Comparison of ENCODE assay signal across 14 cellular contexts in genomic region chr16:22193134-22193411, GRCh38. TPM values are rescaled to one million over a fixed set of nuclear protein-coding genes. Genes with fewer than 3 reads are reported as not detected.
DNase-seq lines count a peak whose midpoint lies in the region; ATAC-seq and TF ChIP-seq lines count a peak whose summit lies in the region.
"Had no signal": no experiment of that assay in that cellular context is flagged by ENCODE, and none has a peak within 500 bp of the region (broad histone marks: within the 10 kb centered on the region; RNA-seq: fewer than 3 reads in every experiment).

No MANE protein-coding gene starts in this region.

- WGBS in lung, 2 donors, result 91 to 100% methylated on average over 2 of the region's 2 CpGs
- WGBS in thyroid gland, 2 donors, result 93 to 95% methylated on average over 2 of the region's 2 CpGs

- CTCF ChIA-PET in activated CD4-positive, alpha-beta T cell treated with anti-CD3 and anti-CD28 coated beads, Interleukin-2, amount 10 ng/mL, durations not matched to agents 7 days and 5 days (lab: Charles Lee), result interaction anchor here (0.9 to 5.4 kb wide), 3 partner anchors 13 to 105 kb away, joined by 3 to 41 read pairs (median 37); partner anchors contain the start of genes EEF2K and POLR3E

- TF ChIP-seq POLR2A in thyroid gland (IDR thresholded peaks at IDR 0.05), result no peak

- H3K4me1 Mint-ChIP-seq in activated CD4-positive, alpha-beta T cell treated with anti-CD3 and anti-CD28 coated beads, Interleukin-2, amount 10 ng/mL, durations not matched to agents 7 days and 5 days, result peaks cover 62% of the 10 kb centered on the region

- H3K27me3 ChIP-seq in ascending aorta, result no peaks in the 10 kb centered on the region
- no peaks in the 10 kb centered on the region for H3K27me3 ChIP-seq in lung (ENCODE audit: control insufficient read depth, insufficient read depth)
- H3K27me3 ChIP-seq in thyroid gland, result no peaks in the 10 kb centered on the region

- no peak overlapping the region for H3K4me3 Mint-ChIP-seq in activated CD4-positive, alpha-beta T cell treated with anti-CD3 and anti-CD28 coated beads, Interleukin-2, amount 10 ng/mL, durations not matched to agents 7 days and 5 days

- H3K36me3 ChIP-seq in ascending aorta (no peaks in the 10 kb centered on the region), lung (ENCODE audit: control insufficient read depth in 2 of 2, insufficient read depth in 2 of 2, low read length in 2 of 2) (no peaks in the 10 kb centered on the region), thyroid gland (no peaks in the 10 kb centered on the region)

- H3K36me3 Mint-ChIP-seq in activated CD4-positive, alpha-beta T cell treated with anti-CD3 and anti-CD28 coated beads, Interleukin-2, amount 10 ng/mL, durations not matched to agents 7 days and 5 days (ENCODE audit: low read depth), result peaks cover 12% of the 10 kb centered on the region

- TF ChIP-seq CTCF in ascending aorta (IDR thresholded peaks at IDR 0.05) (no peak), lung (IDR thresholded peaks at IDR 0.05; ENCODE audit: control extremely low read depth, extremely low read depth) (no peak), thyroid gland (IDR thresholded peaks at IDR 0.05) (no peak)

- peak overlapping the region in 1 of 2 donors; percentile 28 for H3K4me3 ChIP-seq in ascending aorta
- H3K4me3 ChIP-seq in lung, result no peak overlapping the region
- no peak overlapping the region for H3K4me3 ChIP-seq in thyroid gland (replicated peaks in 1 of 3)

- H3K4me1 ChIP-seq in ascending aorta, result peaks cover 9 to 25% of the 10 kb centered on the region in 2 donors
- H3K4me1 ChIP-seq in lung (ENCODE audit: control insufficient read depth in 2 of 2, insufficient read depth in 2 of 2, low read length in 2 of 2), result peaks cover 0 to 12% of the 10 kb centered on the region in 2 donors
- peaks cover 20 to 28% of the 10 kb centered on the region in 2 donors for H3K4me1 ChIP-seq in thyroid gland

- ATAC-seq in lung (ENCODE audit: insufficient read depth, low FRiP score) (no peak), HG03354 (IDR thresholded peaks at IDR 0.05; ENCODE audit: poor library complexity, severe bottlenecking, unreplicated experiment) (no peak)

- no peak for DNase-seq in activated CD4-positive, alpha-beta T cell treated with anti-CD3 and anti-CD28 coated beads, Interleukin-2, amount 10 ng/mL, durations not matched to agents 7 days and 5 days
- DNase-seq in activated CD4-positive, alpha-beta T cell treated with anti-CD3 and anti-CD28 coated beads for 48 hours, result no peak
- no peak for DNase-seq in ascending aorta (ENCODE audit: low spot score in 2 of 2)
- no peak for DNase-seq in lung (ENCODE audit: low spot score)
- DNase-seq in thyroid gland, result no peak
- no peak for DNase-seq in RKO (ENCODE audit: low spot score)
- DNase-seq in activated CD4-positive, CD25-positive, alpha-beta regulatory T cell (lab: John Stamatoyannopoulos, UW), result no peak
- DNase-seq: ACHN; activated CD8-positive, alpha-beta memory T cell treated with anti-CD3 and anti-CD28 coated beads, Interleukin-2, amount 50 U/mL, for 48 hours; NCI-H1436 had no signal

- POLR2A ChIA-PET in activated CD4-positive, alpha-beta T cell treated with anti-CD3 and anti-CD28 coated beads, Interleukin-2, amount 10 ng/mL, durations not matched to agents 7 days and 5 days (lab: Charles Lee), result no interaction called here

- intact Hi-C loops in ascending aorta (cut with DNase I) (loop anchor here (5.0 to 10.0 kb wide), 5 partner anchors 688 to 1452 kb away; partner anchors contain the start of genes DCTN5, DCUN1D3, LYRM1 and PALB2), thyroid gland (cut with DNase I) (no loop called here)

- peak overlapping the region; percentile 99 for H3K27ac Mint-ChIP-seq in activated CD4-positive, alpha-beta T cell treated with anti-CD3 and anti-CD28 coated beads, Interleukin-2, amount 10 ng/mL, durations not matched to agents 7 days and 5 days

- H3K27me3 Mint-ChIP-seq in activated CD4-positive, alpha-beta T cell treated with anti-CD3 and anti-CD28 coated beads, Interleukin-2, amount 10 ng/mL, durations not matched to agents 7 days and 5 days, result peaks cover 2% of the 10 kb centered on the region

- H3K27ac ChIP-seq in ascending aorta, result peak overlapping the region; percentile 95 to 98
- peak overlapping the region; percentile 57 to 90 for H3K27ac ChIP-seq in lung (ENCODE audit: low read depth in 1 of 2, low read length in 1 of 2)
- H3K27ac ChIP-seq in thyroid gland, result peak overlapping the region; percentile 89 to 98 (median 97)

- H3K9me3 ChIP-seq in ascending aorta (no peaks in the 10 kb centered on the region), lung (ENCODE audit: control insufficient read depth in 2 of 2, insufficient read depth in 1 of 2, low read length in 1 of 2) (no peaks in the 10 kb centered on the region), thyroid gland (no peaks in the 10 kb centered on the region)

- peaks cover 8% of the 10 kb centered on the region for H3K9me3 Mint-ChIP-seq in activated CD4-positive, alpha-beta T cell treated with anti-CD3 and anti-CD28 coated beads, Interleukin-2, amount 10 ng/mL, durations not matched to agents 7 days and 5 days

RNA-seq across cellular contexts. Expression of gene EEF2K, which starts 13.0 kb away (rescaled TPM):
- total RNA-seq in activated CD4-positive, alpha-beta T cell treated with anti-CD3 and anti-CD28 coated beads, Interleukin-2, amount 10 ng/mL, durations not matched to agents 7 days and 5 days, result 10 to 100 TPM; 21.9 to 23.8 TPM
- total RNA-seq in ascending aorta, result 31.9 TPM
- total RNA-seq in lung, result 10 to 100 TPM; 27.5 to 40.8 TPM
- polyA plus RNA-seq in lung, result 1 to 10 TPM; 5.6 to 7.2 TPM
- total RNA-seq in thyroid gland, result 10 to 100 TPM; 15.6 to 21.3 (median 19.9) TPM

RNA-seq across cellular contexts. Expression of gene SDR42E2, which starts 30.8 kb away (rescaled TPM):
- total RNA-seq in activated CD4-positive, alpha-beta T cell treated with anti-CD3 and anti-CD28 coated beads, Interleukin-2, amount 10 ng/mL, durations not matched to agents 7 days and 5 days, result under 1 TPM in 1 of 2 experiments, not detected in 1; 0.22 TPM
- total RNA-seq in ascending aorta, result not detected
- under 1 TPM in 1 of 2 donors, not detected in 1; 0.64 TPM for total RNA-seq in lung
- polyA plus RNA-seq in lung, result under 1 TPM; 0.10 to 0.11 TPM
- total RNA-seq in thyroid gland, result not detected
- total RNA-seq: bronchial epithelial cell, Daoy, posterior vena cava had no signal
